ENCODE assay signal across 10 cellular contexts in genomic region chr4:24763631-24764302, GRCh38. TPM values are rescaled to one million over a fixed set of nuclear protein-coding genes. Genes with fewer than 3 reads are reported as not detected.
DNase-seq lines count a peak whose midpoint lies in the region; ATAC-seq lines count a peak whose summit lies in the region.
"Had no signal": no experiment of that assay in that cellular context is flagged by ENCODE, and none has a peak within 500 bp of the region (broad histone marks: within the 10 kb centered on the region; RNA-seq: fewer than 3 reads in every experiment).

No MANE protein-coding gene starts in this region.

- no CpG with 5 or more reads among the region's 5 CpGs for WGBS in trophoblast cell (ENCODE audit: extremely low coverage, insufficient coverage, insufficient read length)

- peaks cover 6% of the 10 kb centered on the region for H3K79me1 ChIP-seq in trophoblast cell (ENCODE audit: low read length)

- H3K4me1 ChIP-seq in trophoblast cell (ENCODE audit: control insufficient read depth in 1 of 2, insufficient read depth in 2 of 2, low read length in 2 of 2), result peaks cover 3 to 6% of the 10 kb centered on the region in 2 experiments

- no peak overlapping the region for H3K27ac Mint-ChIP-seq in activated T-helper 2 cell treated with anti-CD3 and anti-CD28 coated beads, Interferon-gamma antibody, Interleukin-2, Interleukin-4, amounts not matched to agents 10 μg/mL and 5 μg/mL and 100 μg/mL, durations not matched to agents 14 hours and 24 hours and 36 hours

- H3K14ac ChIP-seq in trophoblast cell (ENCODE audit: low read length), result no peak overlapping the region

- DNase-seq in GM03348 (ENCODE audit: low spot score) (peak; percentile 65), NCI-H446 (lab: John Stamatoyannopoulos, UW) (peak; percentile 16 to 27), dedifferentiated amniotic fluid mesenchymal stem cell (ENCODE audit: extremely low spot score) (peak; percentile 77), trophoblast cell (peak; percentile 91 to 96), T-helper 1 cell (no peak), MV-4-11 (lab: John Stamatoyannopoulos, UW) (no peak)
- no peak for DNase-seq in activated T-helper 2 cell treated with anti-CD3 and anti-CD28 coated beads, Interferon-gamma antibody, Interleukin-2, Interleukin-4, amounts not matched to agents 10 μg/mL and 5 μg/mL and 100 μg/mL, durations not matched to agents 14 hours and 24 hours and 36 hours (ENCODE audit: low spot score)
- DNase-seq: activated CD4-positive, alpha-beta T cell treated with anti-CD3 and anti-CD28 coated beads, Interleukin-2, amount 50 U/mL, for 1 hour; left colon had no signal

- no peaks in the 10 kb centered on the region for H3K27me3 ChIP-seq in trophoblast cell (ENCODE audit: insufficient read depth, low read length)

- H3K36me3 ChIP-seq in trophoblast cell (ENCODE audit: control insufficient read depth in 1 of 2, insufficient read depth in 2 of 2, low read length in 2 of 2), result no peaks in the 10 kb centered on the region

- H3K4me2 ChIP-seq in trophoblast cell (ENCODE audit: low read length), result no peak overlapping the region

- H2AFZ ChIP-seq in trophoblast cell (ENCODE audit: insufficient read depth, low read length, poor library complexity), result no peak overlapping the region

- H3K18ac ChIP-seq in trophoblast cell (ENCODE audit: low read length), result no peak overlapping the region

- no peak for ATAC-seq in HG02870 (IDR thresholded peaks at IDR 0.05; ENCODE audit: unreplicated experiment)
- ATAC-seq: left colon had no signal

- no peak overlapping the region for H3K23ac ChIP-seq in trophoblast cell (ENCODE audit: low read length)

- no peak overlapping the region for H3K4me3 ChIP-seq in trophoblast cell (ENCODE audit: low read depth, low read length)

- no peak overlapping the region for H3K9ac ChIP-seq in trophoblast cell (ENCODE audit: low read length)

- H3K4ac ChIP-seq in trophoblast cell (ENCODE audit: low read depth, low read length), result no peak overlapping the region

- H3K79me2 ChIP-seq in trophoblast cell (ENCODE audit: control insufficient read depth, insufficient read depth, low read length, poor library complexity), result no peaks in the 10 kb centered on the region

- H2BK12ac ChIP-seq in trophoblast cell (ENCODE audit: low read length), result no peak overlapping the region

- H3K4me3 Mint-ChIP-seq in activated T-helper 2 cell treated with anti-CD3 and anti-CD28 coated beads, Interferon-gamma antibody, Interleukin-2, Interleukin-4, amounts not matched to agents 10 μg/mL and 5 μg/mL and 100 μg/mL, durations not matched to agents 14 hours and 24 hours and 36 hours (ENCODE audit: low read depth), result no peak overlapping the region

- H3K36me3 Mint-ChIP-seq in activated T-helper 2 cell treated with anti-CD3 and anti-CD28 coated beads, Interferon-gamma antibody, Interleukin-2, Interleukin-4, amounts not matched to agents 10 μg/mL and 5 μg/mL and 100 μg/mL, durations not matched to agents 14 hours and 24 hours and 36 hours (ENCODE audit: low read depth), result no peaks in the 10 kb centered on the region

- H4K91ac ChIP-seq in trophoblast cell (ENCODE audit: low read depth, low read length), result no peak overlapping the region

- H3K9me3 Mint-ChIP-seq in activated T-helper 2 cell treated with anti-CD3 and anti-CD28 coated beads, Interferon-gamma antibody, Interleukin-2, Interleukin-4, amounts not matched to agents 10 μg/mL and 5 μg/mL and 100 μg/mL, durations not matched to agents 14 hours and 24 hours and 36 hours, result peaks cover 6% of the 10 kb centered on the region

- H3K27ac ChIP-seq in trophoblast cell (ENCODE audit: low read depth, low read length), result peak overlapping the region; percentile 63

- H3K9me3 ChIP-seq in trophoblast cell (ENCODE audit: insufficient read depth, low read depth, low read length), result peaks cover 2% of the 10 kb centered on the region

- H2BK120ac ChIP-seq in trophoblast cell (ENCODE audit: insufficient read depth, low read length, poor library complexity), result no peak overlapping the region

- intact Hi-C loops in activated T-helper 2 cell treated with anti-CD3 and anti-CD28 coated beads, Interferon-gamma antibody, Interleukin-2, Interleukin-4, amounts not matched to agents 10 μg/mL and 5 μg/mL and 100 μg/mL, durations not matched to agents 14 hours and 24 hours and 36 hours (cut with micrococcal nuclease), result no loop called here

- H2AK5ac ChIP-seq in trophoblast cell (ENCODE audit: low read length), result no peak overlapping the region

- no peaks in the 10 kb centered on the region for H3K4me1 Mint-ChIP-seq in activated T-helper 2 cell treated with anti-CD3 and anti-CD28 coated beads, Interferon-gamma antibody, Interleukin-2, Interleukin-4, amounts not matched to agents 10 μg/mL and 5 μg/mL and 100 μg/mL, durations not matched to agents 14 hours and 24 hours and 36 hours (ENCODE audit: low read depth)

- H3K27me3 Mint-ChIP-seq in activated T-helper 2 cell treated with anti-CD3 and anti-CD28 coated beads, Interferon-gamma antibody, Interleukin-2, Interleukin-4, amounts not matched to agents 10 μg/mL and 5 μg/mL and 100 μg/mL, durations not matched to agents 14 hours and 24 hours and 36 hours (ENCODE audit: low read depth), result no peaks in the 10 kb centered on the region

- H2BK5ac ChIP-seq in trophoblast cell (ENCODE audit: low read depth, low read length, poor library complexity), result no peak overlapping the region

- no peak overlapping the region for H4K8ac ChIP-seq in trophoblast cell (ENCODE audit: low read depth, low read length)

- H4K12ac ChIP-seq in trophoblast cell (ENCODE audit: low read depth, low read length), result no peak overlapping the region

RNA-seq across cellular contexts. Expression of gene SOD3, which starts 31.6 kb away (rescaled TPM):
- 10.5 and 11.1 TPM in 2 replicates for polyA plus RNA-seq in trophoblast cell (2013)
- total RNA-seq in activated T-helper 2 cell treated with anti-CD3 and anti-CD28 coated beads, Interferon-gamma antibody, Interleukin-2, Interleukin-4, amounts not matched to agents 10 μg/mL and 5 μg/mL and 100 μg/mL, durations not matched to agents 14 hours and 24 hours and 36 hours, result not detected in 2 replicates

Comparison
In these comparisons a context has a peak if more than half of its experiments do, and no peak if none do; other contexts are left out.
1. DNase-seq: peak in GM03348 (single experiment), NCI-H446 (2 of 2), dedifferentiated amniotic fluid mesenchymal stem cell (single experiment) and trophoblast cell (2 of 2); none in activated T-helper 2 cell treated with anti-CD3 and anti-CD28 coated beads, Interferon-gamma antibody, Interleukin-2, Interleukin-4, amounts not matched to agents 10 μg/mL and 5 μg/mL and 100 μg/mL, durations not matched to agents 14 hours and 24 hours and 36 hours (single experiment), T-helper 1 cell (0 of 5) and MV-4-11 (single experiment).